Comparison of ENCODE assay signal across 19 cellular contexts in the genomic region with DNA sequence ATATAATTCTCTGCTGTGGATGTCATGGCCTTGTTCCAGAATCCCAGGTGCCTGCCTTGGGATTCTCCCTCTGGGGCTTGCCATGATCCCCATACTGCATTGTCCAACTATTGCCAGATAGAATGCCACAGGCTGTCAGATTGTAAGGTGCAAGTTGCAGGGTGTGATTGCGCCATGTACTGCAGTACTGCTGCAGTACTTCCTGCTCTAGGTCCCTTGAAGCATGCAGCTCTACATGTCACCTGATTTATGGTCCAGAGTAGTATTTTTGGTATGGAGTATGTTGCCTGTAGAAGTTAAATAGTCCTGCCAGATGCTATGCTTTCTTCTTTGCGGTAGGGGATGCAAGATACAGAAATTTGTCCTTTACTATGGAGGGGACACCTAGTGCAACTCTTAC. TPM values are rescaled to one million over a fixed set of nuclear protein-coding genes. Genes with fewer than 3 reads are reported as not detected.
DNase-seq lines count a peak whose midpoint lies in the region; ATAC-seq lines count a peak whose summit lies in the region.
"Had no signal": no experiment of that assay in that cellular context is flagged by ENCODE, and none has a peak within 500 bp of the region (broad histone marks: within the 10 kb centered on the region; RNA-seq: fewer than 3 reads in every experiment).

No MANE protein-coding gene starts in this region.

- no peak for ATAC-seq in activated T-cell treated with anti-CD3 and anti-CD28 coated beads, Interleukin-2, amount 50 U/mL, for 4 hours
- ATAC-seq in T-cell (replicated peaks in 1 of 4) (peak in 3 of 4 experiments; percentile 37 to 74 (median 66)), GM18861 (IDR thresholded peaks at IDR 0.05; ENCODE audit: unreplicated experiment) (no peak)
- peak; percentile 68 for ATAC-seq in effector memory CD8-positive, alpha-beta T cell (replicated peaks)

- no peak overlapping the region for H3K27ac ChIP-seq in CD4-positive, alpha-beta memory T cell (ENCODE audit: low read depth, low read length)

- CTCF ChIA-PET in CD4-positive, alpha-beta memory T cell (lab: Charles Lee; ENCODE audit: partially characterized antibody): interaction anchor here (0.8 to 2.0 kb wide), 5 partner anchors 15 to 298 kb away, joined by 3 to 9 read pairs (median 3); no protein-coding TSS in a partner anchor
- CTCF ChIA-PET in T-cell (lab: Charles Lee): interaction anchor here in 1 of 2 donors (0.6 kb wide), 1 partner anchor 430 kb away, joined by 3 read pairs; no protein-coding TSS in a partner anchor

- no peaks in the 10 kb centered on the region for H3K36me3 ChIP-seq in CD4-positive, alpha-beta memory T cell (ENCODE audit: insufficient read depth, low read length)

- no peaks in the 10 kb centered on the region for H3K27me3 ChIP-seq in CD4-positive, alpha-beta memory T cell (ENCODE audit: insufficient read depth, low read length)

- no peak overlapping the region for H3K4me3 Mint-ChIP-seq in activated T-cell treated with anti-CD3 and anti-CD28 coated beads, Interleukin-2, amount 50 U/mL, for 24 hours
- H3K4me3 Mint-ChIP-seq in activated T-cell treated with anti-CD3 and anti-CD28 coated beads, Interleukin-2, amount 50 U/mL, for 4 hours: no peak overlapping the region
- H3K4me3 Mint-ChIP-seq in CD4-positive, alpha-beta memory T cell: peak overlapping the region in 6 of 8 donors; percentile 39 to 98 (median 62)
- H3K4me3 Mint-ChIP-seq in T-cell: peak overlapping the region in 2 of 3 donors; percentile 25 to 100
- H3K4me3 Mint-ChIP-seq in effector memory CD8-positive, alpha-beta T cell: peak overlapping the region in 1 of 2 donors; percentile 27

- no peaks in the 10 kb centered on the region for H3K9me3 Mint-ChIP-seq in activated T-cell treated with anti-CD3 and anti-CD28 coated beads, Interleukin-2, amount 50 U/mL, for 24 hours
- H3K9me3 Mint-ChIP-seq in activated T-cell treated with anti-CD3 and anti-CD28 coated beads, Interleukin-2, amount 50 U/mL, for 4 hours: no peaks in the 10 kb centered on the region
- H3K9me3 Mint-ChIP-seq in CD4-positive, alpha-beta memory T cell: peaks cover 0 to 2% (median 0%) of the 10 kb centered on the region in 8 donors
- H3K9me3 Mint-ChIP-seq in T-cell: no peaks in the 10 kb centered on the region
- H3K9me3 Mint-ChIP-seq in effector memory CD8-positive, alpha-beta T cell: no peaks in the 10 kb centered on the region

- H3K27ac Mint-ChIP-seq in activated T-cell treated with anti-CD3 and anti-CD28 coated beads, Interleukin-2, amount 50 U/mL, for 24 hours: peak overlapping the region; percentile 67
- H3K27ac Mint-ChIP-seq in CD4-positive, alpha-beta memory T cell: peak overlapping the region; percentile 24 to 97 (median 68)
- H3K27ac Mint-ChIP-seq in T-cell: peak overlapping the region; percentile 99
- no peak overlapping the region for H3K27ac Mint-ChIP-seq in effector memory CD8-positive, alpha-beta T cell

- intact Hi-C loops in CD4-positive, alpha-beta memory T cell (cut with micrococcal nuclease): no loop called here

- H3K36me3 Mint-ChIP-seq in activated T-cell treated with anti-CD3 and anti-CD28 coated beads, Interleukin-2, amount 50 U/mL, for 24 hours (ENCODE audit: low read depth): no peaks in the 10 kb centered on the region
- H3K36me3 Mint-ChIP-seq in activated T-cell treated with anti-CD3 and anti-CD28 coated beads, Interleukin-2, amount 50 U/mL, for 4 hours (ENCODE audit: insufficient read depth): peaks cover 5% of the 10 kb centered on the region
- H3K36me3 Mint-ChIP-seq in CD4-positive, alpha-beta memory T cell: peaks cover 15 to 20% of the 10 kb centered on the region in 2 donors
- H3K36me3 Mint-ChIP-seq in T-cell: peaks cover 21% of the 10 kb centered on the region
- peaks cover 8% of the 10 kb centered on the region for H3K36me3 Mint-ChIP-seq in effector memory CD8-positive, alpha-beta T cell (ENCODE audit: insufficient read depth)

- POLR2A ChIA-PET in CD4-positive, alpha-beta memory T cell (lab: Charles Lee; ENCODE audit: partially characterized antibody): interaction anchor here (1.0 to 13.8 kb wide), 6 partner anchors 13 to 212 kb away, joined by 3 to 432 read pairs (median 3); no protein-coding TSS in a partner anchor
- POLR2A ChIA-PET in T-cell (lab: Charles Lee): interaction anchor here in 1 of 2 donors (0.5 kb wide), 1 partner anchor 104 kb away, joined by 3 read pairs; no protein-coding TSS in a partner anchor

- no peak overlapping the region for H3K4me3 ChIP-seq in CD4-positive, alpha-beta memory T cell (ENCODE audit: low read length in 2 of 2)

- H3K27me3 Mint-ChIP-seq in activated T-cell treated with anti-CD3 and anti-CD28 coated beads, Interleukin-2, amount 50 U/mL, for 24 hours: no peaks in the 10 kb centered on the region
- H3K27me3 Mint-ChIP-seq in activated T-cell treated with anti-CD3 and anti-CD28 coated beads, Interleukin-2, amount 50 U/mL, for 4 hours (ENCODE audit: low read depth): no peaks in the 10 kb centered on the region
- no peaks in the 10 kb centered on the region for H3K27me3 Mint-ChIP-seq in CD4-positive, alpha-beta memory T cell
- no peaks in the 10 kb centered on the region for H3K27me3 Mint-ChIP-seq in T-cell
- H3K27me3 Mint-ChIP-seq in effector memory CD8-positive, alpha-beta T cell: no peaks in the 10 kb centered on the region

- H3K9me3 ChIP-seq in CD4-positive, alpha-beta memory T cell (ENCODE audit: control insufficient read depth in 1 of 2, low read length in 2 of 2): no peaks in the 10 kb centered on the region

- no peak for DNase-seq in activated T-cell treated with anti-CD3 and anti-CD28 coated beads, Interleukin-2, amount 50 U/mL, for 24 hours
- no peak for DNase-seq in activated T-cell treated with anti-CD3 and anti-CD28 coated beads, Interleukin-2, amount 50 U/mL, for 4 hours
- no peak for DNase-seq in CD4-positive, alpha-beta memory T cell
- DNase-seq in T-cell (no peak), GM03348 (ENCODE audit: low spot score) (no peak), AG08395 (ENCODE audit: low spot score) (no peak)
- no peak for DNase-seq in effector memory CD8-positive, alpha-beta T cell
- DNase-seq: DMS79, HCEC 1CT, IMR-90, NCI-H1092, NCI-H1436 treated with DMSO at 0.1 percent for 48 hours, NCI-H2029, NCI-H526, OCI-M1, Right ventricle myocardium superior had no signal

- H3K4me1 Mint-ChIP-seq in activated T-cell treated with anti-CD3 and anti-CD28 coated beads, Interleukin-2, amount 50 U/mL, for 24 hours (ENCODE audit: low read depth): peaks cover 81% of the 10 kb centered on the region
- H3K4me1 Mint-ChIP-seq in activated T-cell treated with anti-CD3 and anti-CD28 coated beads, Interleukin-2, amount 50 U/mL, for 4 hours (ENCODE audit: low read depth): peaks cover 86% of the 10 kb centered on the region
- H3K4me1 Mint-ChIP-seq in CD4-positive, alpha-beta memory T cell: peaks cover 58 to 87% (median 72%) of the 10 kb centered on the region in 4 donors
- peaks cover 86 to 88% (median 87%) of the 10 kb centered on the region in 3 donors for H3K4me1 Mint-ChIP-seq in T-cell
- H3K4me1 Mint-ChIP-seq in effector memory CD8-positive, alpha-beta T cell (ENCODE audit: low read depth in 2 of 2): peaks cover 45 to 57% of the 10 kb centered on the region in 2 donors

- peaks cover 75% of the 10 kb centered on the region for H3K4me1 ChIP-seq in CD4-positive, alpha-beta memory T cell (ENCODE audit: insufficient read depth, low read length)

RNA-seq across cellular contexts. Expression of gene SLFN5, which starts 7.0 kb away (rescaled TPM):
- total RNA-seq in activated T-cell treated with anti-CD3 and anti-CD28 coated beads, Interleukin-2, amount 50 U/mL, for 4 hours: 10 to 100 TPM in 1 of 3 donors, 1 to 10 TPM in 2; 5.2 to 16.2 (median 8.0) TPM
- total RNA-seq in CD4-positive, alpha-beta memory T cell: 100 to 1,000 TPM; 182 to 188 TPM
- 100 to 1,000 TPM in 1 of 2 donors, 10 to 100 TPM in 1; 73.4 to 152 TPM for polyA plus RNA-seq in CD4-positive, alpha-beta memory T cell
- 100 to 1,000 TPM; 132 to 195 (median 164) TPM for total RNA-seq in T-cell

RNA-seq across cellular contexts. Expression of gene SLC35G3, which starts 41.7 kb away (rescaled TPM):
- total RNA-seq in activated T-cell treated with anti-CD3 and anti-CD28 coated beads, Interleukin-2, amount 50 U/mL, for 4 hours: not detected
- total RNA-seq in CD4-positive, alpha-beta memory T cell: not detected
- under 1 TPM in 1 of 2 donors, not detected in 1; 0.09 TPM for polyA plus RNA-seq in CD4-positive, alpha-beta memory T cell
- not detected for total RNA-seq in T-cell
- total RNA-seq: IMR-90, M059J, Right ventricle myocardium superior had no signal
- polyA plus RNA-seq: BJ, IMR-90 had no signal

Comparison
In these comparisons a context has a peak if more than half of its experiments do, and no peak if none do; other contexts are left out.
1. H3K27ac Mint-ChIP-seq: peak in activated T-cell treated with anti-CD3 and anti-CD28 coated beads, Interleukin-2, amount 50 U/mL, for 24 hours (single experiment), CD4-positive, alpha-beta memory T cell (7 of 7) and T-cell (2 of 2); none in effector memory CD8-positive, alpha-beta T cell (0 of 2).
2. H3K4me3 Mint-ChIP-seq: peak in CD4-positive, alpha-beta memory T cell (6 of 8) and T-cell (2 of 3); none in activated T-cell treated with anti-CD3 and anti-CD28 coated beads, Interleukin-2, amount 50 U/mL, for 24 hours (single experiment) and activated T-cell treated with anti-CD3 and anti-CD28 coated beads, Interleukin-2, amount 50 U/mL, for 4 hours (single experiment).
3. ATAC-seq: peak in T-cell (3 of 4) and effector memory CD8-positive, alpha-beta T cell (single experiment); none in activated T-cell treated with anti-CD3 and anti-CD28 coated beads, Interleukin-2, amount 50 U/mL, for 4 hours (0 of 2) and GM18861 (single experiment).
4. RNA of gene SLFN5, which starts 7.0 kb away (total RNA-seq): 182 to 188 TPM in CD4-positive, alpha-beta memory T cell and 132 to 195 TPM in T-cell; 5.2 to 16.2 TPM in activated T-cell treated with anti-CD3 and anti-CD28 coated beads, Interleukin-2, amount 50 U/mL, for 4 hours; every median in the first group is over 4 times any median in the second.